Comparison of ENCODE assay signal across 8 cellular contexts in the genomic region with DNA sequence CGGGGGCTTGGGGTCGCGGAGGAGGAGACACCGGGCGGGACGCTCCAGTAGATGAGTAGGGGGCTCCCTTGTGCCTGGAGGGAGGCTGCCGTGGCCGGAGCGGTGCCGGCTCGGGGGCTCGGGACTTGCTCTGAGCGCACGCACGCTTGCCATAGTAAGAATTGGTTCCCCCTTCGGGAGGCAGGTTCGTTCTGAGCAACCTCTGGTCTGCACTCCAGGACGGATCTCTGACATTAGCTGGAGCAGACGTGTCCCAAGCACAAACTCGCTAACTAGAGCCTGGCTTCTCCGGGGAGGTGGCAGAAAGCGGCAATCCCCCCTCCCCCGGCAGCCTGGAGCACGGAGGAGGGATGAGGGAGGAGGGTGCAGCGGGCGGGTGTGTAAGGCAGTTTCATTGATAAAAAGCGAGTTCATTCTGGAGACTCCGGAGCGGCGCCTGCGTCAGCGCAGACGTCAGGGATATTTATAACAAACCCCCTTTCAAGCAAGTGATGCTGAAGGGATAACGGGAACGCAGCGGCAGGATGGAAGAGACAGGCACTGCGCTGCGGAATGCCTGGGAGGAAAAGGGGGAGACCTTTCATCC. TPM values are rescaled to one million over a fixed set of nuclear protein-coding genes. Genes with fewer than 3 reads are reported as not detected.
A peak's percentile ranks its signal among the peaks of the same experiment; 100 is the strongest.
DNase-seq lines count a peak whose midpoint lies in the region; FAIRE-seq and TF ChIP-seq lines count a peak whose summit lies in the region.

No MANE protein-coding gene starts in this region.

- no peak for TF ChIP-seq CTCF in epithelial cell of proximal tubule (conservative IDR thresholded peaks at IDR 0.05; ENCODE audit: low read depth, low read length)
- no peak for TF ChIP-seq CTCF in D721Med (IDR thresholded peaks at IDR 0.05; ENCODE audit: insufficient read depth, missing control alignments)

- peak; percentile 40 for DNase-seq in activated T-cell treated with anti-CD3 and anti-CD28 coated beads for 1 hour (ENCODE audit: low read depth)
- no peak for DNase-seq in activated T-cell treated with anti-CD3 and anti-CD28 coated beads for 4 hours
- DNase-seq in NCI-H460 (ENCODE audit: extremely low read depth, low read depth) = peak; percentile 26
- peak; percentile 49 for DNase-seq in activated CD8-positive, alpha-beta memory T cell treated with anti-CD3 and anti-CD28 coated beads, Interleukin-2, amount 50 U/mL, for 4 hours
- DNase-seq in epithelial cell of proximal tubule (ENCODE audit: low read depth) = no peak
- peak; percentile 84 for DNase-seq in mucosa of gallbladder (ENCODE audit: low spot score)
- DNase-seq in superior temporal gyrus (ENCODE audit: extremely low spot score) = peak; percentile 70
- DNase-seq in D721Med (ENCODE audit: insufficient read length, low spot score) = no peak

- H3K4me3 ChIP-seq in epithelial cell of proximal tubule (ENCODE audit: low read depth, low read length) = peak overlapping the region; percentile 90

- no peak for FAIRE-seq in D721Med (lab: Jason Lieb, UNC)

RNA-seq across cellular contexts. Expression of a gene that starts 0.6 kb away (rescaled TPM):
- 16.4 and 18.7 TPM in 2 replicates for total RNA-seq in NCI-H460 (2014; rRNA removed; shearing (Covaris generic))
- 11.3 and 22.7 TPM in 2 replicates for polyA plus RNA-seq in NCI-H460 (2014; cell fraction: nucleus; rRNA removed)
- 2.5 and 2.7 TPM in 2 replicates for total RNA-seq in epithelial cell of proximal tubule
- total RNA-seq in mucosa of gallbladder = 165 TPM

Comparison
In these comparisons a context has a peak if more than half of its experiments do, and no peak if none do; other contexts are left out.
1. DNase-seq: peak in activated T-cell treated with anti-CD3 and anti-CD28 coated beads for 1 hour (single experiment), NCI-H460 (single experiment), activated CD8-positive, alpha-beta memory T cell treated with anti-CD3 and anti-CD28 coated beads, Interleukin-2, amount 50 U/mL, for 4 hours (single experiment), mucosa of gallbladder (single experiment) and superior temporal gyrus (single experiment); none in activated T-cell treated with anti-CD3 and anti-CD28 coated beads for 4 hours (single experiment), epithelial cell of proximal tubule (single experiment) and D721Med (single experiment).